ENCODE assay signal across 19 cellular contexts in genomic region chr4:11631416-11631815, GRCh38.
"Had no signal": no experiment of that assay in that cellular context is flagged by ENCODE, and none has a peak within 500 bp of the region (broad histone marks: within the 10 kb centered on the region; RNA-seq: fewer than 3 reads in every experiment).

No MANE protein-coding gene starts in this region.

- H3K9me3 ChIP-seq: Peyer's patch, SJSA1 had no signal

- H3K27me3 ChIP-seq: Peyer's patch, SJSA1 had no signal

- DNase-seq: activated CD4-positive, alpha-beta T cell treated with anti-CD3 and anti-CD28 coated beads for 48 hours; activated CD4-positive, alpha-beta T cell treated with anti-CD3 and anti-CD28 coated beads, Interleukin-2, amount 50 U/mL, for 48 hours; activated CD8-positive, alpha-beta memory T cell treated with anti-CD3 and anti-CD28 coated beads, Interleukin-2, amount 10 ng/mL, durations not matched to agents 7 days and 5 days; activated effector memory CD4-positive, alpha-beta T cell treated with Interleukin-2 at 50 U/mL for 16 hours; activated naive CD4-positive, alpha-beta T cell; activated T-cell treated with anti-CD3 and anti-CD28 coated beads, Interleukin-2, amount 50 U/mL, for 24 hours; amygdala; cerebellar nuclear complex; Karpas-422; NCI-H1048; NCI-H1930; NK-92 treated with Interleukin-12 subunit alpha and Interleukin-12 subunit beta, amount 100 ng/mL, for 24 hours; OCI-M1; Peyer's patch; SHP77 had no signal

- H3K4me3 ChIP-seq: Peyer's patch, SJSA1 had no signal

- H3K4me1 ChIP-seq: Peyer's patch, SJSA1 had no signal

- FAIRE-seq: astrocyte had no signal

- H3K27ac ChIP-seq: Peyer's patch, RWPE1, SJSA1 had no signal

- H3K36me3 ChIP-seq: Peyer's patch, SJSA1 had no signal

- ATAC-seq: activated CD4-positive, CD25-positive, alpha-beta regulatory T cell treated with anti-CD3 and anti-CD28 coated beads, Interleukin-2, amount 50 U/mL, for 24 hours; activated CD8-positive, alpha-beta memory T cell treated with anti-CD3 and anti-CD28 coated beads, Interleukin-2, amount 10 ng/mL, durations not matched to agents 7 days and 5 days had no signal
